ENCODE assay signal across 27 cellular contexts in the genomic region with DNA sequence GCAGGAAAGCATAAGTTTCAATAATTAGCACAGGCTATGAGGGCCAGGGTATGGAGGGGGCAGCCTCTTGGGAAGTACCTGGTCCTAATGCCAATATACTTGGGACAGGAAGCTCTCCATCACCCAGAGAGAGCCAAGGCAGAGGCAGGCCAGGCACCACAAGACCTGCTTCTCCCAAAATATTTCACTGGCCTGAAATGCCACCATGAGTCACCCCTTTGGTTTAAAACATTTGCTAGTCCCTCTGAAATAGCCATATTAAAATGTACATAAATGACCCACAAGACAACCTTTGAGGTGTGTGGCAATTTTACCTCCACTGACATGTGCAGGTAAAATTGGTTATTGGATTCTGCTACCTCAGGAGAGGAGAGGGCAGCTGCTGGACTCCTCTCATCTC. TPM values are rescaled to one million over a fixed set of nuclear protein-coding genes. Genes with fewer than 3 reads are reported as not detected.
"Had no signal": no experiment of that assay in that cellular context is flagged by ENCODE, and none has a peak within 500 bp of the region (broad histone marks: within the 10 kb centered on the region; RNA-seq: fewer than 3 reads in every experiment).

No MANE protein-coding gene starts in this region.

- H3K27me3 Mint-ChIP-seq: activated naive CD8-positive, alpha-beta T cell treated with anti-CD3 and anti-CD28 coated beads, Interleukin-2, amount 50 U/mL, for 24 hours; brain had no signal

- DNase-seq: activated CD4-positive, alpha-beta T cell treated with anti-CD3 and anti-CD28 coated beads for 48 hours; activated CD4-positive, alpha-beta T cell treated with anti-CD3 and anti-CD28 coated beads, Interleukin-2, amount 50 U/mL, for 4 hours; activated CD4-positive, CD25-positive, alpha-beta regulatory T cell treated with anti-CD3 and anti-CD28 coated beads, Interleukin-2, amount 50 U/mL, for 72 hours; activated CD8-positive, alpha-beta T cell treated with anti-CD3 and anti-CD28 coated beads, Interleukin-2, amount 10 ng/mL, durations not matched to agents 7 days and 5 days; activated effector memory CD4-positive, alpha-beta T cell treated with anti-CD3 and anti-CD28 coated beads, Interleukin-2, amount 50 U/mL, for 16 hours; activated naive CD4-positive, alpha-beta T cell treated with Interleukin-2 at 50 U/mL for 16 hours; activated naive CD8-positive, alpha-beta T cell treated with anti-CD3 and anti-CD28 coated beads, Interleukin-2, amount 50 U/mL, for 24 hours; activated T-cell treated with anti-CD3 and anti-CD28 coated beads, Interleukin-2, amount 50 U/mL, for 4 hours; amniotic stem cell; NCI-H1092 treated with DMSO at 0.1 percent for 48 hours; NCI-H1436; NCI-H1694 treated with DMSO at 0.1 percent for 48 hours; NCI-H2029 treated with DMSO at 0.1 percent for 48 hours; NCI-H345; NCI-H510A; NCI-H526 treated with DMSO at 0.1 percent for 48 hours; NCI-H82; SHP77 treated with DMSO at 0.1 percent for 48 hours had no signal

- H3K9ac ChIP-seq: KMS-11 had no signal

- ATAC-seq: activated CD8-positive, alpha-beta T cell treated with anti-CD3 and anti-CD28 coated beads, Interleukin-2, amount 10 ng/mL, durations not matched to agents 7 days and 5 days; activated naive CD4-positive, alpha-beta T cell treated with anti-CD3 and anti-CD28 coated beads, Interleukin-2, amount 50 U/mL, for 72 hours; activated naive CD8-positive, alpha-beta T cell treated with anti-CD3 and anti-CD28 coated beads, Interleukin-2, amount 50 U/mL, for 24 hours; activated T-cell treated with anti-CD3 and anti-CD28 coated beads, Interleukin-2, amount 50 U/mL, for 4 hours; WTC11 had no signal

- H3K36me3 Mint-ChIP-seq: activated naive CD4-positive, alpha-beta T cell treated with anti-CD3 and anti-CD28 coated beads, Interleukin-2, amount 50 U/mL, for 72 hours; brain; WTC11 had no signal

- H3K4me2 ChIP-seq: KMS-11 had no signal

- H3K27ac Mint-ChIP-seq: activated naive CD4-positive, alpha-beta T cell treated with anti-CD3 and anti-CD28 coated beads, Interleukin-2, amount 50 U/mL, for 72 hours; activated naive CD8-positive, alpha-beta T cell treated with anti-CD3 and anti-CD28 coated beads, Interleukin-2, amount 50 U/mL, for 24 hours; T-helper 1 cell treated with Interleukin-12 subunit alpha and Interleukin-12 subunit beta and Interleukin-4 antibody, amounts not matched to agents 30 μg/mL and 1 μg/mL, for 36 hours; WTC11 had no signal

- H3K27ac ChIP-seq: KMS-11 had no signal

- H3K9me3 Mint-ChIP-seq: activated naive CD4-positive, alpha-beta T cell treated with anti-CD3 and anti-CD28 coated beads, Interleukin-2, amount 50 U/mL, for 72 hours; activated naive CD8-positive, alpha-beta T cell treated with anti-CD3 and anti-CD28 coated beads, Interleukin-2, amount 50 U/mL, for 24 hours; activated T-cell treated with anti-CD3 and anti-CD28 coated beads, Interleukin-2, amount 50 U/mL, for 4 hours; central memory CD8-positive, alpha-beta T cell; T-helper 1 cell treated with Interleukin-12 subunit alpha and Interleukin-12 subunit beta and Interleukin-4 antibody, amounts not matched to agents 30 μg/mL and 1 μg/mL, for 36 hours; WTC11 had no signal

- H3K4me3 Mint-ChIP-seq: activated CD8-positive, alpha-beta T cell treated with anti-CD3 and anti-CD28 coated beads, Interleukin-2, amount 10 ng/mL, durations not matched to agents 7 days and 5 days; activated naive CD8-positive, alpha-beta T cell treated with anti-CD3 and anti-CD28 coated beads, Interleukin-2, amount 50 U/mL, for 24 hours; activated T-cell treated with anti-CD3 and anti-CD28 coated beads, Interleukin-2, amount 50 U/mL, for 4 hours; brain; central memory CD8-positive, alpha-beta T cell; T-helper 1 cell treated with Interleukin-12 subunit alpha and Interleukin-12 subunit beta and Interleukin-4 antibody, amounts not matched to agents 30 μg/mL and 1 μg/mL, for 36 hours; WTC11 had no signal

RNA-seq across cellular contexts. Expression of gene SCUBE3, which starts 23.4 kb away (rescaled TPM):
- total RNA-seq: MCF 10A had no signal

RNA-seq across cellular contexts. Expression of gene TCP11, which starts 49.2 kb away (rescaled TPM):
- total RNA-seq: activated CD8-positive, alpha-beta T cell treated with anti-CD3 and anti-CD28 coated beads, Interleukin-2, amount 10 ng/mL, durations not matched to agents 7 days and 5 days; activated naive CD4-positive, alpha-beta T cell treated with anti-CD3 and anti-CD28 coated beads, Interleukin-2, amount 50 U/mL, for 72 hours; activated T-cell treated with anti-CD3 and anti-CD28 coated beads, Interleukin-2, amount 50 U/mL, for 4 hours; astrocyte; MCF 10A; SK-MEL-5; WTC11 had no signal
